ENCODE assay signal across 8 cellular contexts in the genomic region with DNA sequence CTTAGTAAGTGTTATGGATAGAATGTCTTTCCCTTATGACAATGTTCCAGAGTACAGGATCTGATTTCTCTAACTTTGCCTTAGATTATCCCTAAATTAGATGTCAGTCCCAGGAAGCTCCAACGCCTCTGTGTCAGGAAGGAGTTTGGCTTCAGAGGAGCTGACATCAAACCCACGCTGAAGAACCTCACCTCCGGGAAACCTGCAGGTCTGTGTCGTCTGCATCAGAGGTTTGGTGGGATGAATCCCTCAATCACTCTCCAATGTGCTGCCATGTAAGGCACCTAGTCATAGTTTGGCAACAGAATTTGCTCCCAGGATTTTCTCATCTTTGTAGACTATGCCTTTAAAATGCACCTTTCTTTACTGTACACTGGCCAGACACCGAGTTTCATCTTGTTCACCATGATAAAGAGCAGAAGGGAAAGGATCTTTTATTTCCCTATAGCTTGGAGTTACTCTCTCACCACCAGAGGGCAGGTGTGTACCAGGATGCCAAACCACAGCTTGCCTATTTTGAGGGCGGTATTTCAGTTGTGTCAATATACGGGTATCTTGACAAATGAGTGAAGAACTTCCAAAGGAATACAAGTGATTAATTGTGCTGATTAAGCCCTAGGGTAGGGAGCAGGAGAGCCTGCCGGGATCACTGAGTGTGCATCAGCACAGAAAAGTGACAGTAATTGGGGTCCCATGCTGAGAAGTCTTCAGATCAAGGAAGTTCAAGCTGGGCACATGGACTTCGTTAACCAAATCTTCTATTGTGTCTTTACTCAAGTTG. TPM values are rescaled to one million over a fixed set of nuclear protein-coding genes. Genes with fewer than 3 reads are reported as not detected.
DNase-seq lines count a peak whose midpoint lies in the region; ATAC-seq and TF ChIP-seq lines count a peak whose summit lies in the region.

No MANE protein-coding gene starts in this region.

- no peak overlapping the region for H3K18ac ChIP-seq in neuronal stem cell (ENCODE audit: low read length)

- H3K4ac ChIP-seq in neuronal stem cell (ENCODE audit: low read length), result no peak overlapping the region

- H3K4me1 ChIP-seq in BE2C (no peaks in the 10 kb centered on the region; the same call in 1 of the 2 replicates), neuronal stem cell (ENCODE audit: control insufficient read depth in 2 of 2, insufficient read depth in 1 of 2, low read depth in 1 of 2, low read length in 2 of 2) (peaks cover 1 to 4% of the 10 kb centered on the region in 2 donors), aorta (ENCODE audit: control insufficient read depth in 1 of 2, insufficient read depth in 2 of 2, low read length in 2 of 2) (no peaks in the 10 kb centered on the region)

- H2BK120ac ChIP-seq in neuronal stem cell (ENCODE audit: low read depth, low read length), result no peak overlapping the region

- H3K27ac Mint-ChIP-seq in activated CD8-positive, alpha-beta memory T cell treated with anti-CD3 and anti-CD28 coated beads, Interleukin-2, amount 10 ng/mL, durations not matched to agents 7 days and 5 days, result no peak overlapping the region

- ATAC-seq in GM18511 (IDR thresholded peaks at IDR 0.05; ENCODE audit: unreplicated experiment) (peak; percentile 73), HG03045 (IDR thresholded peaks at IDR 0.05; ENCODE audit: unreplicated experiment) (peak; percentile 69), aorta (ENCODE audit: low FRiP score) (peak; percentile 62)
- peak; percentile 57 for ATAC-seq in activated CD8-positive, alpha-beta memory T cell treated with anti-CD3 and anti-CD28 coated beads, Interleukin-2, amount 10 ng/mL, durations not matched to agents 7 days and 5 days

- H3K36me3 Mint-ChIP-seq in activated CD8-positive, alpha-beta memory T cell treated with anti-CD3 and anti-CD28 coated beads, Interleukin-2, amount 10 ng/mL, durations not matched to agents 7 days and 5 days, result no peaks in the 10 kb centered on the region

- CTCF ChIA-PET in activated CD8-positive, alpha-beta memory T cell treated with anti-CD3 and anti-CD28 coated beads, Interleukin-2, amount 10 ng/mL, durations not matched to agents 7 days and 5 days (lab: Charles Lee), result interaction anchor here (0.9 to 3.2 kb wide), 9 partner anchors 8 to 1341 kb away, joined by 3 to 40 read pairs (median 4); no protein-coding TSS in a partner anchor

- H3K27me3 ChIP-seq in BE2C, result no peaks in the 10 kb centered on the region
- peaks cover 0 to 16% (median 1%) of the 10 kb centered on the region in 3 experiments for H3K27me3 ChIP-seq in neuronal stem cell (ENCODE audit: control insufficient read depth in 3 of 3, insufficient read depth in 3 of 3, low read depth in 1 of 3, low read length in 3 of 3)
- H3K27me3 ChIP-seq in aorta (ENCODE audit: control insufficient read depth in 1 of 2, insufficient read depth in 2 of 2, low read length in 1 of 2), result no peaks in the 10 kb centered on the region

- H3K14ac ChIP-seq in neuronal stem cell (ENCODE audit: low read length), result no peak overlapping the region

- H2BK12ac ChIP-seq in neuronal stem cell (ENCODE audit: low read length), result no peak overlapping the region

- H2BK15ac ChIP-seq in neuronal stem cell (ENCODE audit: low read length), result no peak overlapping the region

- H3K4me3 ChIP-seq in BE2C (ENCODE audit: low read depth, low read length) (no peak overlapping the region), neuronal stem cell (ENCODE audit: low read length in 2 of 2) (no peak overlapping the region), aorta (ENCODE audit: low read length in 2 of 2) (no peak overlapping the region)

- intact Hi-C loops in aorta (cut with DNase I), result loop anchor here (5.0 to 10.0 kb wide), 3 partner anchors 866 to 1336 kb away; no protein-coding TSS in a partner anchor

- TF ChIP-seq CTCF in BE2C (IDR thresholded peaks at IDR 0.05; ENCODE audit: low read depth, low read length), result peak; percentile 96

- H2BK5ac ChIP-seq in neuronal stem cell (ENCODE audit: low read length), result no peak overlapping the region

- no peaks in the 10 kb centered on the region for H3K27me3 Mint-ChIP-seq in activated CD8-positive, alpha-beta memory T cell treated with anti-CD3 and anti-CD28 coated beads, Interleukin-2, amount 10 ng/mL, durations not matched to agents 7 days and 5 days

- H3K9me3 ChIP-seq in BE2C (no peaks in the 10 kb centered on the region), neuronal stem cell (replicated peaks in 1 of 2; ENCODE audit: control insufficient read depth in 2 of 2, insufficient read depth in 1 of 2, low read depth in 1 of 2, low read length in 2 of 2) (no peaks in the 10 kb centered on the region), aorta (ENCODE audit: control insufficient read depth, low read length) (no peaks in the 10 kb centered on the region)

- H3K27ac ChIP-seq in neuronal stem cell (replicated peaks; ENCODE audit: low read length) (no peak overlapping the region), aorta (ENCODE audit: low read depth in 1 of 2, low read length in 2 of 2) (no peak overlapping the region)

- H3K36me3 ChIP-seq in BE2C, result no peaks in the 10 kb centered on the region
- H3K36me3 ChIP-seq in neuronal stem cell (replicated peaks in 1 of 2; ENCODE audit: control insufficient read depth in 2 of 2, insufficient read depth in 2 of 2, low read length in 2 of 2), result no peaks in the 10 kb centered on the region
- no peaks in the 10 kb centered on the region for H3K36me3 ChIP-seq in aorta (ENCODE audit: control insufficient read depth in 1 of 2, insufficient read depth in 2 of 2, low read length in 1 of 2)

- no peaks in the 10 kb centered on the region for H3K79me1 ChIP-seq in neuronal stem cell (ENCODE audit: low read depth, low read length)

- no peak overlapping the region for H3K4me2 ChIP-seq in neuronal stem cell (ENCODE audit: insufficient read depth, low read length, poor library complexity, severe bottlenecking)

- no peaks in the 10 kb centered on the region for H3K9me3 Mint-ChIP-seq in activated CD8-positive, alpha-beta memory T cell treated with anti-CD3 and anti-CD28 coated beads, Interleukin-2, amount 10 ng/mL, durations not matched to agents 7 days and 5 days (ENCODE audit: low read depth)

- peaks cover 2% of the 10 kb centered on the region for H3K4me1 Mint-ChIP-seq in activated CD8-positive, alpha-beta memory T cell treated with anti-CD3 and anti-CD28 coated beads, Interleukin-2, amount 10 ng/mL, durations not matched to agents 7 days and 5 days

- WGBS in neuronal stem cell (ENCODE audit: extremely low coverage in 2 of 2, insufficient read length in 2 of 2, insufficient replicate concordance in 1 of 2), 2 donors, result no CpG with 5 or more reads among the region's 9 CpGs
- WGBS in aorta, 2 donors, result 40 to 41% methylated on average over 9 of the region's 9 CpGs

- H3K23ac ChIP-seq in neuronal stem cell (ENCODE audit: low read depth, low read length, poor library complexity), result no peak overlapping the region

- peak; percentile 72 for DNase-seq in BE2C
- DNase-seq in NCI-H526 (lab: John Stamatoyannopoulos, UW), result peak; percentile 12 to 72
- peak; percentile 63 for DNase-seq in activated CD8-positive, alpha-beta memory T cell treated with anti-CD3 and anti-CD28 coated beads, Interleukin-2, amount 10 ng/mL, durations not matched to agents 7 days and 5 days
- peak; percentile 51 for DNase-seq in fibroblast of gingiva (ENCODE audit: low read depth)
- DNase-seq in neuronal stem cell (ENCODE audit: low spot score), result peak; percentile 57
- DNase-seq in aorta, result peak in 1 of 2 donors; percentile 50

- H3K4me3 Mint-ChIP-seq in activated CD8-positive, alpha-beta memory T cell treated with anti-CD3 and anti-CD28 coated beads, Interleukin-2, amount 10 ng/mL, durations not matched to agents 7 days and 5 days, result no peak overlapping the region

- H3K9ac ChIP-seq in neuronal stem cell (ENCODE audit: low read depth, low read length, poor library complexity), result no peak overlapping the region

- H4K8ac ChIP-seq in neuronal stem cell (ENCODE audit: low read depth, low read length), result no peak overlapping the region

- no peak overlapping the region for H2AK5ac ChIP-seq in neuronal stem cell (ENCODE audit: low read depth, low read length)

- H4K91ac ChIP-seq in neuronal stem cell (ENCODE audit: low read depth, low read length, poor library complexity), result no peak overlapping the region

- H2AFZ ChIP-seq in neuronal stem cell (ENCODE audit: low read length), result peak overlapping the region; percentile 62

RNA-seq across cellular contexts. Expression of gene MINAR2, which starts 23.4 kb away (rescaled TPM):
- polyA plus RNA-seq in BE2C (2012; ENCODE audit: insufficient read depth, insufficient read length, low read depth), result 0.43 TPM
- not detected for total RNA-seq in activated CD8-positive, alpha-beta memory T cell treated with anti-CD3 and anti-CD28 coated beads, Interleukin-2, amount 10 ng/mL, durations not matched to agents 7 days and 5 days
- 0.07 TPM for polyA plus RNA-seq in neuronal stem cell (2013, experiment 1 of 2)
- polyA plus RNA-seq in neuronal stem cell (2013, experiment 2 of 2), result 0.04 TPM
- total RNA-seq in aorta, result not detected
- not detected for polyA plus RNA-seq in aorta
